In genomic region chr2:159225025-159226016, GRCh38 we compare ENCODE assay signal across 12 cellular contexts.
DNase-seq lines count a peak whose midpoint lies in the region; ATAC-seq and TF ChIP-seq lines count a peak whose summit lies in the region.
"Had no signal": no experiment of that assay in that cellular context is flagged by ENCODE, and none has a peak within 500 bp of the region (broad histone marks: within the 10 kb centered on the region; RNA-seq: fewer than 3 reads in every experiment).

No MANE protein-coding gene starts in this region.

- no peak for TF ChIP-seq CTCF in lung (IDR thresholded peaks at IDR 0.05; ENCODE audit: control extremely low read depth, extremely low read depth)
- no peak for TF ChIP-seq CTCF in upper lobe of left lung (IDR thresholded peaks at IDR 0.05)

- WGBS in lung, 2 donors = 74 to 82% methylated on average over 26 of the region's 26 CpGs
- 63 to 70% methylated on average over 22 to 26 of the region's 26 CpGs for WGBS in upper lobe of left lung, 2 donors

- H3K4me3 ChIP-seq in lung = no peak overlapping the region
- H3K4me3 ChIP-seq in upper lobe of left lung = no peak overlapping the region
- no peak overlapping the region for H3K4me3 ChIP-seq in CD4-positive, alpha-beta memory T cell (ENCODE audit: low read length in 2 of 2)
- H3K4me3 ChIP-seq: cardiac muscle cell had no signal

- DNase-seq in Right ventricle myocardium superior (peak; percentile 57), cardiac septum (ENCODE audit: low spot score) (no peak), dermis blood vessel endothelial cell (peak; percentile 80), lung (ENCODE audit: low spot score) (no peak), upper lobe of left lung (no peak), middle frontal gyrus (ENCODE audit: extremely low spot score, low spot score) (no peak), NCI-H345 treated with DMSO at 0.1 percent for 48 hours (lab: John Stamatoyannopoulos, UW; ENCODE audit: unreplicated experiment) (no peak)
- DNase-seq in CD4-positive, alpha-beta memory T cell = no peak
- DNase-seq: activated effector memory CD4-positive, alpha-beta T cell treated with anti-CD3 and anti-CD28 coated beads, Interleukin-2, amount 50 U/mL, for 16 hours; stimulated activated CD8-positive, alpha-beta memory T cell treated with anti-CD3 and anti-CD28 coated beads, Interleukin-4, amount 100 ng/mL, for 48 hours had no signal

- no peaks in the 10 kb centered on the region for H3K9me3 Mint-ChIP-seq in CD4-positive, alpha-beta memory T cell
- H3K9me3 Mint-ChIP-seq: T-cell had no signal

- TF ChIP-seq POLR2A in upper lobe of left lung (IDR thresholded peaks at IDR 0.05) = no peak

- POLR2A ChIA-PET in CD4-positive, alpha-beta memory T cell (lab: Charles Lee; ENCODE audit: partially characterized antibody) = no interaction called here

- CTCF ChIA-PET in CD4-positive, alpha-beta memory T cell (lab: Charles Lee; ENCODE audit: partially characterized antibody) = no interaction called here

- H3K36me3 ChIP-seq in lung (ENCODE audit: control insufficient read depth in 2 of 2, insufficient read depth in 2 of 2, low read length in 2 of 2) = peaks cover 12 to 44% of the 10 kb centered on the region in 2 donors
- H3K36me3 ChIP-seq in upper lobe of left lung = peaks cover 2 to 71% (median 15%) of the 10 kb centered on the region in 4 donors
- no peaks in the 10 kb centered on the region for H3K36me3 ChIP-seq in CD4-positive, alpha-beta memory T cell (ENCODE audit: insufficient read depth, low read length)

- H3K27me3 ChIP-seq in lung (ENCODE audit: control insufficient read depth, insufficient read depth) (no peaks in the 10 kb centered on the region), upper lobe of left lung (no peaks in the 10 kb centered on the region)
- H3K27me3 ChIP-seq in CD4-positive, alpha-beta memory T cell (ENCODE audit: insufficient read depth, low read length) = no peaks in the 10 kb centered on the region
- H3K27me3 ChIP-seq: cardiac muscle cell had no signal

- H3K4me1 ChIP-seq in lung (ENCODE audit: control insufficient read depth in 2 of 2, insufficient read depth in 2 of 2, low read length in 2 of 2) = peaks cover 0 to 20% of the 10 kb centered on the region in 2 donors
- peaks cover 33 to 54% (median 41%) of the 10 kb centered on the region in 4 donors for H3K4me1 ChIP-seq in upper lobe of left lung
- no peaks in the 10 kb centered on the region for H3K4me1 ChIP-seq in CD4-positive, alpha-beta memory T cell (ENCODE audit: insufficient read depth, low read length)

- H3K4me3 Mint-ChIP-seq in CD4-positive, alpha-beta memory T cell = no peak overlapping the region
- H3K4me3 Mint-ChIP-seq: T-cell had no signal

- peaks cover 9 to 46% (median 23%) of the 10 kb centered on the region in 4 donors for H3K4me1 Mint-ChIP-seq in CD4-positive, alpha-beta memory T cell

- intact Hi-C loops in Right ventricle myocardium superior (cut with DNase I) = no loop called here
- intact Hi-C loops in cardiac septum (cut with DNase I) = loop anchor here (2.0 kb wide), 1 partner anchor 37 kb away; no protein-coding TSS in a partner anchor
- intact Hi-C loops in CD4-positive, alpha-beta memory T cell (cut with micrococcal nuclease) = no loop called here

- no peaks in the 10 kb centered on the region for H3K36me3 Mint-ChIP-seq in CD4-positive, alpha-beta memory T cell
- H3K36me3 Mint-ChIP-seq: T-cell had no signal

- H3K27ac ChIP-seq in lung (ENCODE audit: low read depth in 1 of 2, low read length in 1 of 2) (peak overlapping the region; percentile 67 to 80), upper lobe of left lung (peak overlapping the region; percentile 72 to 80 (median 74))
- no peak overlapping the region for H3K27ac ChIP-seq in CD4-positive, alpha-beta memory T cell (ENCODE audit: low read depth, low read length)
- H3K27ac ChIP-seq: cardiac muscle cell had no signal

- peaks cover 0 to 2% of the 10 kb centered on the region in 2 donors for H3K27me3 Mint-ChIP-seq in CD4-positive, alpha-beta memory T cell
- H3K27me3 Mint-ChIP-seq: T-cell had no signal

- ATAC-seq in Right ventricle myocardium superior (ENCODE audit: poor library complexity) (no peak), lung (ENCODE audit: insufficient read depth, low FRiP score) (no peak), upper lobe of left lung (ENCODE audit: low FRiP score in 2 of 2) (peak in 1 of 2 donors; percentile 4)

- H3K9me3 ChIP-seq in lung (ENCODE audit: control insufficient read depth in 2 of 2, insufficient read depth in 1 of 2, low read length in 1 of 2) = peaks cover 0 to 3% of the 10 kb centered on the region in 2 donors
- no peaks in the 10 kb centered on the region for H3K9me3 ChIP-seq in upper lobe of left lung
- no peaks in the 10 kb centered on the region for H3K9me3 ChIP-seq in CD4-positive, alpha-beta memory T cell (ENCODE audit: control insufficient read depth in 1 of 2, low read length in 2 of 2)

- TF ChIP-seq EP300 in upper lobe of left lung (IDR thresholded peaks at IDR 0.05) = peak in 1 of 4 donors; percentile 39

- H3K27ac Mint-ChIP-seq in CD4-positive, alpha-beta memory T cell = peak overlapping the region in 1 of 7 donors; percentile 24

Comparison
In these comparisons a context has a peak if more than half of its experiments do, and no peak if none do; other contexts are left out.
1. DNase-seq: peak in Right ventricle myocardium superior (single experiment) and dermis blood vessel endothelial cell (single experiment); none in cardiac septum (single experiment), lung (single experiment), upper lobe of left lung (0 of 2), CD4-positive, alpha-beta memory T cell (0 of 5), middle frontal gyrus (single experiment) and NCI-H345 treated with DMSO at 0.1 percent for 48 hours (single experiment).